ENCODE assay signal across 20 cellular contexts in genomic region chr6:144133225-144133821, GRCh38.
"Had no signal": no experiment of that assay in that cellular context is flagged by ENCODE, and none has a peak within 500 bp of the region (broad histone marks: within the 10 kb centered on the region; RNA-seq: fewer than 3 reads in every experiment).

No MANE protein-coding gene starts in this region.

- H3K27ac Mint-ChIP-seq: dendritic cell treated with granulocyte-macrophage colony-stimulating factor and Interleukin-4, amounts not matched to agents 40 ng/mL and 50 ng/mL, for 4 days; nephron had no signal

- H3K27me3 ChIP-seq: foreskin keratinocyte, sigmoid colon, stomach had no signal

- H3K4me1 Mint-ChIP-seq: nephron had no signal

- H3K36me3 ChIP-seq: sigmoid colon, stomach, thoracic aorta had no signal

- H3K9me3 ChIP-seq: sigmoid colon, stomach, thoracic aorta had no signal

- ATAC-seq: foreskin keratinocyte, left colon had no signal

- H3K4me1 ChIP-seq: sigmoid colon, stomach had no signal

- H3K27ac ChIP-seq: foreskin keratinocyte, sigmoid colon, skin epidermis, stomach, thoracic aorta had no signal

- DNase-seq: erythroblast; foreskin keratinocyte; head of caudate nucleus; hippocampal formation; left colon; mesendoderm; naive B cell; posterior cingulate gyrus; sigmoid colon; stimulated activated CD4-positive, alpha-beta T cell treated with anti-CD3 and anti-CD28 coated beads, Interleukin-2, amount 100 ng/mL, for 24 hours; stimulated activated CD4-positive, alpha-beta T cell treated with anti-CD3 and anti-CD28 coated beads, Interleukin-4, amount 100 ng/mL, for 4 hours; stimulated activated naive CD4-positive, alpha-beta T cell; stomach; substantia nigra; trophoblast cell had no signal

- FAIRE-seq: colon had no signal

- H3K36me3 Mint-ChIP-seq: naive B cell had no signal

- H3K4me3 Mint-ChIP-seq: dendritic cell treated with granulocyte-macrophage colony-stimulating factor and Interleukin-4, amounts not matched to agents 40 ng/mL and 50 ng/mL, for 4 days; naive B cell; nephron had no signal

- H3K27me3 Mint-ChIP-seq: dendritic cell treated with granulocyte-macrophage colony-stimulating factor and Interleukin-4, amounts not matched to agents 40 ng/mL and 50 ng/mL, for 4 days had no signal

- H3K4me3 ChIP-seq: sigmoid colon, skin epidermis, stomach, thoracic aorta had no signal

- H3K9me3 Mint-ChIP-seq: dendritic cell treated with granulocyte-macrophage colony-stimulating factor and Interleukin-4, amounts not matched to agents 40 ng/mL and 50 ng/mL, for 4 days; naive B cell; nephron had no signal
